ENCODE assay signal across 9 cellular contexts in the genomic region with DNA sequence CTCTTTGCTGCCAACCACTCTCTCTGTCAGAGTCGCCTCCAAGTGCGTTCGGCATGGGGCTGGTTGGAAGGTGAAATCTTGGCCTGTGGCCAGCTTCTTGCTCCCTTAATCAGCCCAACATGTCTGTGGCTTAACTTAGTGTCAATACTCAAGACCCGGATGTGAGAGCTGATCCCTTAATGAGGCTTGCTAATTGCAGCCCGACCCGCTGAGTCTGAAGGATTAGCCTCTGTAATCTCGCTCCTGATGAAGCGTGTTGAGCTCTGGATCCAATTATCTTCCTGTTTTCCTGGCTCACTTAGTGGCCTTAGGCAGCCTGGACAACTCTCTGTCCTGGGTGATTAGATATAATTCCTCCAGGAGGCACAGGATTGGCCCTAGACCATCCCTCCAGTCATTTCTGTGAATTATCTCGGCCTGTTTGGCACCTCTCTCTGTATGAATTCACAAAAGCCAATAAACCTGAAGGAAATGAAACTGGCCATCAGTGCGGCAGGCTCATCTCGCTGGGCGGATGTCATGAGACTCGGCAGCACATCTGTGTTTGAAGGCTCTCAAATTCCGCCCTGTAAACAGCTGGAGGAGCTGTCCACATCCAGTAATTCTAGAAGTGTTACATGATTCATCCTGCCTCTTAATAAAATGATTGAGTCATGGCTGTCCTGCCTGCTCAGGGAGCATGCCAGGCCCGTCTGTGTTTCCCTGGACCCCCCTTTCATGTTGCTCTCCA. TPM values are rescaled to one million over a fixed set of nuclear protein-coding genes. Genes with fewer than 3 reads are reported as not detected.
A peak's percentile ranks its signal among the peaks of the same experiment; 100 is the strongest.
DNase-seq lines count a peak whose midpoint lies in the region; ATAC-seq and TF ChIP-seq lines count a peak whose summit lies in the region.
"Had no signal": no experiment of that assay in that cellular context is flagged by ENCODE, and none has a peak within 500 bp of the region (broad histone marks: within the 10 kb centered on the region; RNA-seq: fewer than 3 reads in every experiment).

No MANE protein-coding gene starts in this region.

- no peaks in the 10 kb centered on the region for H3K36me3 ChIP-seq in skeletal muscle satellite cell (ENCODE audit: insufficient read depth, low read length)
- H3K36me3 ChIP-seq: tibial artery had no signal

- H3K4me1 ChIP-seq in skeletal muscle satellite cell (ENCODE audit: control insufficient read depth, insufficient read depth, low read length), result peaks cover 9% of the 10 kb centered on the region

- peaks cover 11% of the 10 kb centered on the region for H3K4me1 Mint-ChIP-seq in HFFc6 (ENCODE audit: low read depth)

- H3K27me3 ChIP-seq in skeletal muscle satellite cell (ENCODE audit: control insufficient read depth, insufficient read depth, low read length), result peaks cover 73% of the 10 kb centered on the region
- H3K27me3 ChIP-seq: tibial artery had no signal

- H3K9me3 ChIP-seq in skeletal muscle satellite cell (replicated peaks; ENCODE audit: low read length), result no peaks in the 10 kb centered on the region
- H3K9me3 ChIP-seq: tibial artery had no signal

- no peak for ATAC-seq in HG03469 (IDR thresholded peaks at IDR 0.05; ENCODE audit: unreplicated experiment)
- no peak for ATAC-seq in GM21723 (IDR thresholded peaks at IDR 0.05; ENCODE audit: unreplicated experiment)

- no peak overlapping the region for H3K9ac ChIP-seq in skeletal muscle satellite cell (ENCODE audit: low read depth, low read length)

- H3K27me3 Mint-ChIP-seq in HFFc6 (ENCODE audit: insufficient read depth), result peaks cover 37% of the 10 kb centered on the region

- no peak for TF ChIP-seq CTCF in HFFc6 (IDR thresholded peaks at IDR 0.05)

- DNase-seq in HFFc6 (peak; percentile 16), NCI-H748 treated with DMSO at 0.1 percent for 48 hours (lab: John Stamatoyannopoulos, UW) (peak; percentile 83), fibroblast of gingiva (ENCODE audit: low read depth) (peak; percentile 64), putamen (ENCODE audit: low spot score) (no peak), NCI-H187 (lab: John Stamatoyannopoulos, UW) (no peak)

- peak overlapping the region; percentile 70 for H3K4me2 ChIP-seq in skeletal muscle satellite cell (ENCODE audit: low read length)

- H3K4me3 ChIP-seq in skeletal muscle satellite cell (ENCODE audit: low read length), result peak overlapping the region; percentile 57
- H3K4me3 ChIP-seq: tibial artery had no signal

- no peak overlapping the region; the same call in 1 of the 2 replicates for H3K4me3 Mint-ChIP-seq in HFFc6

- no peaks in the 10 kb centered on the region for H3K9me3 Mint-ChIP-seq in HFFc6

- no peak overlapping the region for H3K27ac Mint-ChIP-seq in HFFc6

- H3K36me3 Mint-ChIP-seq in HFFc6 (ENCODE audit: low read depth), result no peaks in the 10 kb centered on the region

RNA-seq across cellular contexts. Expression of a gene that starts 38.5 kb away (rescaled TPM):
- not detected for total RNA-seq in HFFc6 (2021; fragmentation: NEBNext Ultra II Directional; extraction: Animal tissue kit (Norgen Biotek cat#: 25700))
- total RNA-seq in skeletal muscle satellite cell (2012; rRNA removed), result not detected in 2 replicates

Comparison
In these comparisons a context has a peak if more than half of its experiments do, and no peak if none do; other contexts are left out.
1. DNase-seq: peak in HFFc6 (single experiment), NCI-H748 treated with DMSO at 0.1 percent for 48 hours (single experiment) and fibroblast of gingiva (single experiment); none in putamen (single experiment) and NCI-H187 (0 of 2).